Comparison of ENCODE assay signal across 1 cellular context in the genomic region with DNA sequence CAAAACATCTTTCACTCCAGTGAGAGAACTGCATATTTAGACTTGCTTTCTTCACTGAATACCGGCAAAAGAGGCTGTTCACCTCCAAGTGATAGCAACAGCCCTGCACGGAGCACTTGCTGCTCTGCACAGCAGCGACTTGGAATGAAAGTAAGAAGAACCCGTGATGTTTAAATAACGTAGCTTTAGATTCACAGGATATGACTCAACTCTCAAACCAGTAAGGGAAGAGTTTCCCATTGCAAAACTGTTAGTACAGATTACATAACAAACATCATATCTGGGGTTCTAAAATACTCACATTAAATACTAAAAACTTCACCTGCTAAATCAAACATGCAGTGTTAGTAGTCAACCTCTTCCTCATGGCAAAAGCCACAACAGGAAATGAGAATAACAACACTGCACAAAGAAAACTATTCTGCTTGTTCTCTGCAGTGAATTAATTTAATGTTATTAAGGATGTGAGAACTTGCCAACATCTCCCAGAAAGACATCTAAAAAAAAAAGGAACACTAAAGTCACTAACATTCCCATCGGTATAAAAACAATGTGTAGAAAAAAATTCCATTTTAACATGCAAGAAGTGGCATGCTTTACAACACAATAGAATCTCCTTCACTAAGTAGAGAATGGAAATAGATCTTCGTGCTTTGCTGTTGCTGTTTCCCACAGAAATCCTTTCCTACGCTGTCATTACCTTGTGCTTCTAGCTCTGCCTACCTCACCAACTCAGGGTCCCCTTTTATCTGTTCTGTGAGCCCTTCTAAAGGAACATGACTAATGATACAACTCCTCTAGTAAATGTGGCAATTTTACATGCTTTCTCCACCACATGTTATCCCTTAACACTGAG.
TF ChIP-seq lines count a peak whose summit lies in the region.

No MANE protein-coding gene starts in this region.

TF ChIP-seq in GM12878, 131 proteins besides CTCF, POLR2A, EP300 and RAD21 (continued from another document and continues in another):
- TF ChIP-seq, protein P1, sequence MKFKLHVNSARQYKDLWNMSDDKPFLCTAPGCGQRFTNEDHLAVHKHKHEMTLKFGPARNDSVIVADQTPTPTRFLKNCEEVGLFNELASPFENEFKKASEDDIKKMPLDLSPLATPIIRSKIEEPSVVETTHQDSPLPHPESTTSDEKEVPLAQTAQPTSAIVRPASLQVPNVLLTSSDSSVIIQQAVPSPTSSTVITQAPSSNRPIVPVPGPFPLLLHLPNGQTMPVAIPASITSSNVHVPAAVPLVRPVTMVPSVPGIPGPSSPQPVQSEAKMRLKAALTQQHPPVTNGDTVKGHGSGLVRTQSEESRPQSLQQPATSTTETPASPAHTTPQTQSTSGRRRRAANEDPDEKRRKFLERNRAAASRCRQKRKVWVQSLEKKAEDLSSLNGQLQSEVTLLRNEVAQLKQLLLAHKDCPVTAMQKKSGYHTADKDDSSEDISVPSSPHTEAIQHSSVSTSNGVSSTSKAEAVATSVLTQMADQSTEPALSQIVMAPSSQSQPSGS (IDR thresholded peaks at IDR 0.05; ENCODE audit: low read length) = peak; percentile 61; the same call in 1 of the 2 replicates
- TF ChIP-seq KDM1A (IDR thresholded peaks at IDR 0.05; ENCODE audit: borderline replicate concordance) (no peak), GATAD2B (conservative IDR thresholded peaks at IDR 0.05; ENCODE audit: low read depth) (no peak), RCOR1 (conservative IDR thresholded peaks at IDR 0.05; ENCODE audit: low read depth, low read length) (no peak), RELA (IDR thresholded peaks at IDR 0.05; ENCODE audit: borderline replicate concordance, partially characterized antibody) (no peak), GABPA (IDR thresholded peaks at IDR 0.05; ENCODE audit: low read depth) (peak; percentile 61), POLR2AphosphoS5 (IDR thresholded peaks at IDR 0.05; ENCODE audit: low read length) (peak; percentile 99), ZNF384 (IDR thresholded peaks at IDR 0.05; ENCODE audit: borderline replicate concordance, low read depth, low read length) (no peak), PML (IDR thresholded peaks at IDR 0.05; ENCODE audit: low read length) (peak; percentile 53; the same call in 1 of the 2 replicates), BCL11A (IDR thresholded peaks at IDR 0.05; ENCODE audit: low read depth, low read length) (peak; percentile 14; the same call in 1 of the 2 replicates), MTA2 (IDR thresholded peaks at IDR 0.05; ENCODE audit: low read depth) (peak; percentile 72; the same call in 1 of the 2 replicates), FOS (IDR thresholded peaks at IDR 0.05; ENCODE audit: borderline replicate concordance, extremely low read depth, insufficient read length) (no peak), HDGF (IDR thresholded peaks at IDR 0.05) (no peak), CREB1 (IDR thresholded peaks at IDR 0.05; ENCODE audit: low read depth) (peak; percentile 80), RB1 (IDR thresholded peaks at IDR 0.05; ENCODE audit: borderline replicate concordance) (no peak), SMAD5 (IDR thresholded peaks at IDR 0.05; ENCODE audit: low read depth) (peak; percentile 50; the same call in 1 of the 2 replicates), ASH2L (IDR thresholded peaks at IDR 0.05; ENCODE audit: borderline replicate concordance, low read depth) (no peak), NFXL1 (IDR thresholded peaks at IDR 0.05; ENCODE audit: borderline replicate concordance) (no peak), ZNF24 (IDR thresholded peaks at IDR 0.05) (peak; percentile 47; the same call in 1 of the 2 replicates), SPI1 (IDR thresholded peaks at IDR 0.05; ENCODE audit: borderline replicate concordance, insufficient read depth, low read depth, low read length) (peak; percentile 46; the same call in 1 of the 2 replicates), SMC3 (IDR thresholded peaks at IDR 0.05; ENCODE audit: borderline replicate concordance, low read length) (no peak), JUND (IDR thresholded peaks at IDR 0.05; ENCODE audit: low read depth, low read length) (no peak), SUZ12 (IDR thresholded peaks at IDR 0.05; ENCODE audit: unreplicated experiment) (no peak), ZNF274 (IDR thresholded peaks at IDR 0.05; ENCODE audit: insufficient read depth, insufficient read length) (no peak), BRCA1 (IDR thresholded peaks at IDR 0.05; ENCODE audit: low read depth, low read length) (no peak), EED (IDR thresholded peaks at IDR 0.05; ENCODE audit: low read depth) (peak; percentile 12; the same call in 1 of the 2 replicates)
- TF ChIP-seq, protein P2, sequence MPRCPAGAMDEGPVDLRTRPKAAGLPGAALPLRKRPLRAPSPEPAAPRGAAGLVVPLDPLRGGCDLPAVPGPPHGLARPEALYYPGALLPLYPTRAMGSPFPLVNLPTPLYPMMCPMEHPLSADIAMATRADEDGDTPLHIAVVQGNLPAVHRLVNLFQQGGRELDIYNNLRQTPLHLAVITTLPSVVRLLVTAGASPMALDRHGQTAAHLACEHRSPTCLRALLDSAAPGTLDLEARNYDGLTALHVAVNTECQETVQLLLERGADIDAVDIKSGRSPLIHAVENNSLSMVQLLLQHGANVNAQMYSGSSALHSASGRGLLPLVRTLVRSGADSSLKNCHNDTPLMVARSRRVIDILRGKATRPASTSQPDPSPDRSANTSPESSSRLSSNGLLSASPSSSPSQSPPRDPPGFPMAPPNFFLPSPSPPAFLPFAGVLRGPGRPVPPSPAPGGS (IDR thresholded peaks at IDR 0.05; ENCODE audit: borderline replicate concordance, insufficient read depth, low read depth, low read length, poor library complexity, severe bottlenecking) = no peak
- TF ChIP-seq, protein P3, sequence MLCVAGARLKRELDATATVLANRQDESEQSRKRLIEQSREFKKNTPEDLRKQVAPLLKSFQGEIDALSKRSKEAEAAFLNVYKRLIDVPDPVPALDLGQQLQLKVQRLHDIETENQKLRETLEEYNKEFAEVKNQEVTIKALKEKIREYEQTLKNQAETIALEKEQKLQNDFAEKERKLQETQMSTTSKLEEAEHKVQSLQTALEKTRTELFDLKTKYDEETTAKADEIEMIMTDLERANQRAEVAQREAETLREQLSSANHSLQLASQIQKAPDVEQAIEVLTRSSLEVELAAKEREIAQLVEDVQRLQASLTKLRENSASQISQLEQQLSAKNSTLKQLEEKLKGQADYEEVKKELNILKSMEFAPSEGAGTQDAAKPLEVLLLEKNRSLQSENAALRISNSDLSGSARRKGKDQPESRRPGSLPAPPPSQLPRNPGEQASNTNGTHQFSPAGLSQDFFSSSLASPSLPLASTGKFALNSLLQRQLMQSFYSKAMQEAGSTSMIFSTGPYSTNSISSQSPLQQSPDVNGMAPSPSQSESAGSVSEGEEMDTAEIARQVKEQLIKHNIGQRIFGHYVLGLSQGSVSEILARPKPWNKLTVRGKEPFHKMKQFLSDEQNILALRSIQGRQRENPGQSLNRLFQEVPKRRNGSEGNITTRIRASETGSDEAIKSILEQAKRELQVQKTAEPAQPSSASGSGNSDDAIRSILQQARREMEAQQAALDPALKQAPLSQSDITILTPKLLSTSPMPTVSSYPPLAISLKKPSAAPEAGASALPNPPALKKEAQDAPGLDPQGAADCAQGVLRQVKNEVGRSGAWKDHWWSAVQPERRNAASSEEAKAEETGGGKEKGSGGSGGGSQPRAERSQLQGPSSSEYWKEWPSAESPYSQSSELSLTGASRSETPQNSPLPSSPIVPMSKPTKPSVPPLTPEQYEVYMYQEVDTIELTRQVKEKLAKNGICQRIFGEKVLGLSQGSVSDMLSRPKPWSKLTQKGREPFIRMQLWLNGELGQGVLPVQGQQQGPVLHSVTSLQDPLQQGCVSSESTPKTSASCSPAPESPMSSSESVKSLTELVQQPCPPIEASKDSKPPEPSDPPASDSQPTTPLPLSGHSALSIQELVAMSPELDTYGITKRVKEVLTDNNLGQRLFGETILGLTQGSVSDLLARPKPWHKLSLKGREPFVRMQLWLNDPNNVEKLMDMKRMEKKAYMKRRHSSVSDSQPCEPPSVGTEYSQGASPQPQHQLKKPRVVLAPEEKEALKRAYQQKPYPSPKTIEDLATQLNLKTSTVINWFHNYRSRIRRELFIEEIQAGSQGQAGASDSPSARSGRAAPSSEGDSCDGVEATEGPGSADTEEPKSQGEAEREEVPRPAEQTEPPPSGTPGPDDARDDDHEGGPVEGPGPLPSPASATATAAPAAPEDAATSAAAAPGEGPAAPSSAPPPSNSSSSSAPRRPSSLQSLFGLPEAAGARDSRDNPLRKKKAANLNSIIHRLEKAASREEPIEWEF (IDR thresholded peaks at IDR 0.05; ENCODE audit: insufficient replicate concordance, low read depth, low read length) = no peak
- TF ChIP-seq, protein P4, sequence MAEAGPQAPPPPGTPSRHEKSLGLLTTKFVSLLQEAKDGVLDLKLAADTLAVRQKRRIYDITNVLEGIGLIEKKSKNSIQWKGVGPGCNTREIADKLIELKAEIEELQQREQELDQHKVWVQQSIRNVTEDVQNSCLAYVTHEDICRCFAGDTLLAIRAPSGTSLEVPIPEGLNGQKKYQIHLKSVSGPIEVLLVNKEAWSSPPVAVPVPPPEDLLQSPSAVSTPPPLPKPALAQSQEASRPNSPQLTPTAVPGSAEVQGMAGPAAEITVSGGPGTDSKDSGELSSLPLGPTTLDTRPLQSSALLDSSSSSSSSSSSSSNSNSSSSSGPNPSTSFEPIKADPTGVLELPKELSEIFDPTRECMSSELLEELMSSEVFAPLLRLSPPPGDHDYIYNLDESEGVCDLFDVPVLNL (IDR thresholded peaks at IDR 0.05; ENCODE audit: low read depth, low read length) = no peak
- TF ChIP-seq, protein P5, sequence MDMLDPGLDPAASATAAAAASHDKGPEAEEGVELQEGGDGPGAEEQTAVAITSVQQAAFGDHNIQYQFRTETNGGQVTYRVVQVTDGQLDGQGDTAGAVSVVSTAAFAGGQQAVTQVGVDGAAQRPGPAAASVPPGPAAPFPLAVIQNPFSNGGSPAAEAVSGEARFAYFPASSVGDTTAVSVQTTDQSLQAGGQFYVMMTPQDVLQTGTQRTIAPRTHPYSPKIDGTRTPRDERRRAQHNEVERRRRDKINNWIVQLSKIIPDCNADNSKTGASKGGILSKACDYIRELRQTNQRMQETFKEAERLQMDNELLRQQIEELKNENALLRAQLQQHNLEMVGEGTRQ (IDR thresholded peaks at IDR 0.05; ENCODE audit: borderline replicate concordance, low read depth, low read length) = no peak
- TF ChIP-seq, protein P6, sequence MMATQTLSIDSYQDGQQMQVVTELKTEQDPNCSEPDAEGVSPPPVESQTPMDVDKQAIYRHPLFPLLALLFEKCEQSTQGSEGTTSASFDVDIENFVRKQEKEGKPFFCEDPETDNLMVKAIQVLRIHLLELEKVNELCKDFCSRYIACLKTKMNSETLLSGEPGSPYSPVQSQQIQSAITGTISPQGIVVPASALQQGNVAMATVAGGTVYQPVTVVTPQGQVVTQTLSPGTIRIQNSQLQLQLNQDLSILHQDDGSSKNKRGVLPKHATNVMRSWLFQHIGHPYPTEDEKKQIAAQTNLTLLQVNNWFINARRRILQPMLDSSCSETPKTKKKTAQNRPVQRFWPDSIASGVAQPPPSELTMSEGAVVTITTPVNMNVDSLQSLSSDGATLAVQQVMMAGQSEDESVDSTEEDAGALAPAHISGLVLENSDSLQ (IDR thresholded peaks at IDR 0.05) = no peak
- TF ChIP-seq, protein P7, sequence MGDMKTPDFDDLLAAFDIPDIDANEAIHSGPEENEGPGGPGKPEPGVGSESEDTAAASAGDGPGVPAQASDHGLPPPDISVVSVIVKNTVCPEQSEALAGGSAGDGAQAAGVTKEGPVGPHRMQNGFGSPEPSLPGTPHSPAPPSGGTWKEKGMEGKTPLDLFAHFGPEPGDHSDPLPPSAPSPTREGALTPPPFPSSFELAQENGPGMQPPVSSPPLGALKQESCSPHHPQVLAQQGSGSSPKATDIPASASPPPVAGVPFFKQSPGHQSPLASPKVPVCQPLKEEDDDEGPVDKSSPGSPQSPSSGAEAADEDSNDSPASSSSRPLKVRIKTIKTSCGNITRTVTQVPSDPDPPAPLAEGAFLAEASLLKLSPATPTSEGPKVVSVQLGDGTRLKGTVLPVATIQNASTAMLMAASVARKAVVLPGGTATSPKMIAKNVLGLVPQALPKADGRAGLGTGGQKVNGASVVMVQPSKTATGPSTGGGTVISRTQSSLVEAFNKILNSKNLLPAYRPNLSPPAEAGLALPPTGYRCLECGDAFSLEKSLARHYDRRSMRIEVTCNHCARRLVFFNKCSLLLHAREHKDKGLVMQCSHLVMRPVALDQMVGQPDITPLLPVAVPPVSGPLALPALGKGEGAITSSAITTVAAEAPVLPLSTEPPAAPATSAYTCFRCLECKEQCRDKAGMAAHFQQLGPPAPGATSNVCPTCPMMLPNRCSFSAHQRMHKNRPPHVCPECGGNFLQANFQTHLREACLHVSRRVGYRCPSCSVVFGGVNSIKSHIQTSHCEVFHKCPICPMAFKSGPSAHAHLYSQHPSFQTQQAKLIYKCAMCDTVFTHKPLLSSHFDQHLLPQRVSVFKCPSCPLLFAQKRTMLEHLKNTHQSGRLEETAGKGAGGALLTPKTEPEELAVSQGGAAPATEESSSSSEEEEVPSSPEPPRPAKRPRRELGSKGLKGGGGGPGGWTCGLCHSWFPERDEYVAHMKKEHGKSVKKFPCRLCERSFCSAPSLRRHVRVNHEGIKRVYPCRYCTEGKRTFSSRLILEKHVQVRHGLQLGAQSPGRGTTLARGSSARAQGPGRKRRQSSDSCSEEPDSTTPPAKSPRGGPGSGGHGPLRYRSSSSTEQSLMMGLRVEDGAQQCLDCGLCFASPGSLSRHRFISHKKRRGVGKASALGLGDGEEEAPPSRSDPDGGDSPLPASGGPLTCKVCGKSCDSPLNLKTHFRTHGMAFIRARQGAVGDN (IDR thresholded peaks at IDR 0.05) = peak; percentile 54; the same call in 1 of the 2 replicates
- TF ChIP-seq, protein P8, sequence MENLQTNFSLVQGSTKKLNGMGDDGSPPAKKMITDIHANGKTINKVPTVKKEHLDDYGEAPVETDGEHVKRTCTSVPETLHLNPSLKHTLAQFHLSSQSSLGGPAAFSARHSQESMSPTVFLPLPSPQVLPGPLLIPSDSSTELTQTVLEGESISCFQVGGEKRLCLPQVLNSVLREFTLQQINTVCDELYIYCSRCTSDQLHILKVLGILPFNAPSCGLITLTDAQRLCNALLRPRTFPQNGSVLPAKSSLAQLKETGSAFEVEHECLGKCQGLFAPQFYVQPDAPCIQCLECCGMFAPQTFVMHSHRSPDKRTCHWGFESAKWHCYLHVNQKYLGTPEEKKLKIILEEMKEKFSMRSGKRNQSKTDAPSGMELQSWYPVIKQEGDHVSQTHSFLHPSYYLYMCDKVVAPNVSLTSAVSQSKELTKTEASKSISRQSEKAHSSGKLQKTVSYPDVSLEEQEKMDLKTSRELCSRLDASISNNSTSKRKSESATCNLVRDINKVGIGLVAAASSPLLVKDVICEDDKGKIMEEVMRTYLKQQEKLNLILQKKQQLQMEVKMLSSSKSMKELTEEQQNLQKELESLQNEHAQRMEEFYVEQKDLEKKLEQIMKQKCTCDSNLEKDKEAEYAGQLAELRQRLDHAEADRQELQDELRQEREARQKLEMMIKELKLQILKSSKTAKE (IDR thresholded peaks at IDR 0.05; ENCODE audit: low read depth, poor library complexity, severe bottlenecking) = peak; percentile 75
- TF ChIP-seq, protein P9, sequence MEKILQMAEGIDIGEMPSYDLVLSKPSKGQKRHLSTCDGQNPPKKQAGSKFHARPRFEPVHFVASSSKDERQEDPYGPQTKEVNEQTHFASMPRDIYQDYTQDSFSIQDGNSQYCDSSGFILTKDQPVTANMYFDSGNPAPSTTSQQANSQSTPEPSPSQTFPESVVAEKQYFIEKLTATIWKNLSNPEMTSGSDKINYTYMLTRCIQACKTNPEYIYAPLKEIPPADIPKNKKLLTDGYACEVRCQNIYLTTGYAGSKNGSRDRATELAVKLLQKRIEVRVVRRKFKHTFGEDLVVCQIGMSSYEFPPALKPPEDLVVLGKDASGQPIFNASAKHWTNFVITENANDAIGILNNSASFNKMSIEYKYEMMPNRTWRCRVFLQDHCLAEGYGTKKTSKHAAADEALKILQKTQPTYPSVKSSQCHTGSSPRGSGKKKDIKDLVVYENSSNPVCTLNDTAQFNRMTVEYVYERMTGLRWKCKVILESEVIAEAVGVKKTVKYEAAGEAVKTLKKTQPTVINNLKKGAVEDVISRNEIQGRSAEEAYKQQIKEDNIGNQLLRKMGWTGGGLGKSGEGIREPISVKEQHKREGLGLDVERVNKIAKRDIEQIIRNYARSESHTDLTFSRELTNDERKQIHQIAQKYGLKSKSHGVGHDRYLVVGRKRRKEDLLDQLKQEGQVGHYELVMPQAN (conservative IDR thresholded peaks at IDR 0.05) = peak; percentile 58; the same call in 1 of the 2 replicates
